ENCODE assay signal across 6 cellular contexts in the genomic region with DNA sequence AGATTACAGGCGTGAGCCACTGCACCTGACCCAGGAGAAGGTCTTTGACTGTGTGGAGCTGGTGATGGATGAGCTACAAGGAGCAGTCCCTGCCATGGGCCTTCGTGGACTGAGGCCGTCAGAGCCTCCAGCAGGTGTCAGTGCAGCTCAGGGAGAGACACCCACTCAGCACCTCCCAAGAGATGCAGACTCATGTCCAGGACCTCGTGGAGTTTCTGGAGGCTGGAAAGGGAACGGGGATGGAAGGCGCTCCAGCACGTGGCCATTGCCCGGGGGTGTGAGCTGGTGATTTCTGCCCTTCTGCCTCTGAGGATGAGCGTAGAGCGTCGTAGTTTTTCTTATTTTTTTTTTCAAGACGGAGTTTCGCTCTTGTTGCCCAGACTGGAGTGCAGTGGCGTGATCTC. TPM values are rescaled to one million over a fixed set of nuclear protein-coding genes. Genes with fewer than 3 reads are reported as not detected.
DNase-seq lines count a peak whose midpoint lies in the region; ATAC-seq lines count a peak whose summit lies in the region.

No MANE protein-coding gene starts in this region.

- intact Hi-C loops in sciatic nerve (cut with DNase I) = no loop called here

- DNase-seq in EL (peak; percentile 52), NCI-H1930 (lab: John Stamatoyannopoulos, UW) (peak; percentile 63 to 65), cerebellar cortex (ENCODE audit: low spot score) (peak; percentile 64), sciatic nerve (ENCODE audit: low spot score) (no peak)

- ATAC-seq in sciatic nerve = peak; percentile 59
- no peak for ATAC-seq in HG02973 (IDR thresholded peaks at IDR 0.05; ENCODE audit: unreplicated experiment)
- ATAC-seq in GM21786 (IDR thresholded peaks at IDR 0.05; ENCODE audit: unreplicated experiment) = no peak

RNA-seq across cellular contexts. Expression of a gene that starts 9.5 kb away (rescaled TPM):
- total RNA-seq in sciatic nerve = 4.0 TPM

RNA-seq across cellular contexts. Expression of a gene that starts 15.1 kb away (rescaled TPM):
- total RNA-seq in sciatic nerve = 18.5 TPM

RNA-seq across cellular contexts. Expression of a gene that starts 31.9 kb away (rescaled TPM):
- 38.9 TPM for total RNA-seq in sciatic nerve

RNA-seq across cellular contexts. Expression of a gene that starts 35.9 kb away (rescaled TPM):
- total RNA-seq in sciatic nerve = not detected

RNA-seq across cellular contexts. Expression of a gene that starts 45.9 kb away (rescaled TPM):
- total RNA-seq in sciatic nerve = 108 TPM
